ENCODE assay signal across 23 cellular contexts in the genomic region with DNA sequence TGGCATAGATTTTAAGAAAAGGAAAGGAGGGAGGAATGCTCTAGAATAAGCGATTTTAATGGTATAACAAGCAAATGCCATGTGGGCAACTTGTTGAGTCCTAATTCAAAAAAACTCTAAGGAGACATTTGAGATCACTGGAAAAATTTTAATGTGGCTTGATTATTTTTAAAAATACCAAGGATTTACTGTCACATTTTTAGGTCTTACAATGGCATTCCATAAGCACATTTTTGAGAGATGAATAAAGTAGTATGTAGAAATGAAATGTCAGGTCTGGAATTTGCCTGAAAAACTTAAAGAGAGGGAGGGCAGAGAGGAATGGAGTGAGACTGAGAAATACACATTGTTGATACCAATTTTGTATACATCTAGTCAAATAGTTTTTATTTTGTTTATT. TPM values are rescaled to one million over a fixed set of nuclear protein-coding genes. Genes with fewer than 3 reads are reported as not detected.
DNase-seq lines count a peak whose midpoint lies in the region; ATAC-seq and TF ChIP-seq lines count a peak whose summit lies in the region.
"Had no signal": no experiment of that assay in that cellular context is flagged by ENCODE, and none has a peak within 500 bp of the region (broad histone marks: within the 10 kb centered on the region; RNA-seq: fewer than 3 reads in every experiment).

No MANE protein-coding gene starts in this region.

- H3K36me3 ChIP-seq in osteoblast (ENCODE audit: insufficient read depth, low read length) = peaks cover 21% of the 10 kb centered on the region
- H3K36me3 ChIP-seq in right atrium auricular region = peaks cover 12% of the 10 kb centered on the region

- H2AFZ ChIP-seq in osteoblast (ENCODE audit: low read length) = no peak overlapping the region

- H3K79me2 ChIP-seq in osteoblast (ENCODE audit: insufficient read depth, low read length) = no peaks in the 10 kb centered on the region

- H3K27me3 ChIP-seq in osteoblast (ENCODE audit: insufficient read depth, low read length) = no peaks in the 10 kb centered on the region
- no peaks in the 10 kb centered on the region for H3K27me3 ChIP-seq in right atrium auricular region
- H3K27me3 ChIP-seq: ascending aorta, tibial nerve had no signal

- no peak overlapping the region for H3K4me2 ChIP-seq in osteoblast (ENCODE audit: insufficient read depth, low read length)
- H3K4me2 ChIP-seq: KMS-11, smooth muscle cell had no signal

- H3K4me1 ChIP-seq in osteoblast (ENCODE audit: insufficient read depth, low read length) (peaks cover 36% of the 10 kb centered on the region), right atrium auricular region (no peaks in the 10 kb centered on the region)
- H3K4me1 ChIP-seq: ascending aorta, tibial nerve had no signal

- H3K9me3 ChIP-seq in osteoblast (ENCODE audit: low read depth, low read length) (no peaks in the 10 kb centered on the region), right atrium auricular region (no peaks in the 10 kb centered on the region)
- H3K9me3 ChIP-seq: ascending aorta, tibial nerve had no signal

- TF ChIP-seq CTCF in osteoblast (IDR thresholded peaks at IDR 0.05; ENCODE audit: extremely low read depth, low read depth, low read length) (no peak), right atrium auricular region (IDR thresholded peaks at IDR 0.05) (no peak)

- ATAC-seq in GM21515 (IDR thresholded peaks at IDR 0.05; ENCODE audit: unreplicated experiment) = no peak
- ATAC-seq in GM18520 (IDR thresholded peaks at IDR 0.05; ENCODE audit: unreplicated experiment) = no peak
- ATAC-seq: activated naive CD4-positive, alpha-beta T cell treated with anti-CD3 and anti-CD28 coated beads, Interleukin-2, amount 50 U/mL, for 72 hours; natural killer cell had no signal

- H3K4me3 ChIP-seq in osteoblast (ENCODE audit: insufficient read depth, low read length) (no peak overlapping the region), right atrium auricular region (no peak overlapping the region)
- H3K4me3 ChIP-seq: ascending aorta, smooth muscle cell, tibial nerve had no signal

- H3K27ac ChIP-seq in osteoblast (ENCODE audit: low read depth, low read length) (peak overlapping the region; percentile 13), right atrium auricular region (no peak overlapping the region)
- H3K27ac ChIP-seq: ascending aorta, KMS-11, tibial nerve, VCaP had no signal

- H4K20me1 ChIP-seq in osteoblast (ENCODE audit: insufficient read depth, low read length) = no peaks in the 10 kb centered on the region

- peak; percentile 52 for DNase-seq in AG20443 (ENCODE audit: low spot score)
- peak; percentile 13 for DNase-seq in M059J (ENCODE audit: low read depth)
- DNase-seq in dedifferentiated amniotic fluid mesenchymal stem cell (ENCODE audit: extremely low spot score) = peak; percentile 73
- DNase-seq in osteoblast (ENCODE audit: insufficient read length, low spot score, missing footprints) = no peak
- DNase-seq in NCI-H524 (lab: John Stamatoyannopoulos, UW) = no peak
- no peak for DNase-seq in right atrium auricular region (ENCODE audit: low spot score)
- DNase-seq: activated CD4-positive, alpha-beta T cell treated with anti-CD3 and anti-CD28 coated beads for 4 hours; activated T-cell treated with anti-CD3 and anti-CD28 coated beads for 4 hours; central memory CD4-positive, alpha-beta T cell; H9; kidney; natural killer cell; NCI-H146; NCI-H446; stimulated activated CD4-positive, alpha-beta T cell treated with anti-CD3 and anti-CD28 coated beads, Interleukin-2, amount 100 ng/mL, for 24 hours had no signal

RNA-seq across cellular contexts. Expression of a gene that starts 20.3 kb away (rescaled TPM):
- 40.4 and 73.0 TPM in 2 replicates for total RNA-seq in M059J (2014; rRNA removed; shearing (Covaris generic))
- 8.0 TPM in 2 replicates for total RNA-seq in osteoblast
- 1 to 10 TPM; 2.8 to 3.1 TPM for total RNA-seq in right atrium auricular region

Comparison
In these comparisons a context has a peak if more than half of its experiments do, and no peak if none do; other contexts are left out.
1. DNase-seq: peak in AG20443 (single experiment), M059J (single experiment) and dedifferentiated amniotic fluid mesenchymal stem cell (single experiment); none in osteoblast (single experiment), NCI-H524 (0 of 2) and right atrium auricular region (single experiment).